ENCODE assay signal across 14 cellular contexts in the genomic region with DNA sequence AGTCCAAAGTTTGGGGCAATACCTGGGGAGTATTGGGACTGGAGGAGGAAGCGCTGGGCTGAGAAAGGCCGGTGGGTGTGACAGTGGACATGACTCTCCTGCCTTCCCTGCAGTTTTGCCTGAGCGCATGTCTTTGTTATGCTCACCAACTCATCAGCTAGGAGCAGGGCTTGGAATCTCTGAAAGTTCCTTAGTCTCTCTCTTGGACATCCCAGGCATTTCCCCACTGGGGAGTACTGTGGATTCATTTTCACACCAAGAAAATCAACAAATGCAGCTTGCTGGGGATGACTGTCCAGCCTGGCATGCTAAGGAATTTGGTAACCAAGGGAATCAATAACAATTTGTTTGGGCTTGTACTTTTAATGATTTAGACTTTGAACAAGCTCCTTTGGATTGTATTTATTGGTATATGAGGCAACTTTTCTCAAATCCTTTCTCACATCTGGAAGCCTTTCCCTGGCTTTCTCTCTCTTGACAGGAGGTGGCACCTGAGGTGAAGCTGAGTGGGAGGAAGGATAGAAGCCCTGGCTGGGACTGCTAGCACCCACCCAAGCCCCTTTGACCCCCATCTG. TPM values are rescaled to one million over a fixed set of nuclear protein-coding genes. Genes with fewer than 3 reads are reported as not detected.
A peak's percentile ranks its signal among the peaks of the same experiment; 100 is the strongest.
DNase-seq lines count a peak whose midpoint lies in the region; ATAC-seq and TF ChIP-seq lines count a peak whose summit lies in the region.
"Had no signal": no experiment of that assay in that cellular context is flagged by ENCODE, and none has a peak within 500 bp of the region (broad histone marks: within the 10 kb centered on the region; RNA-seq: fewer than 3 reads in every experiment).

No MANE protein-coding gene starts in this region.

- H3K4me3 Mint-ChIP-seq in activated CD4-positive, alpha-beta T cell treated with anti-CD3 and anti-CD28 coated beads, Interleukin-2, amount 10 ng/mL, durations not matched to agents 24 days and 14 days, result no peak overlapping the region
- H3K4me3 Mint-ChIP-seq in immature natural killer cell, result no peak overlapping the region
- H3K4me3 Mint-ChIP-seq: T-cell had no signal

- H3K4me2 ChIP-seq in smooth muscle cell, result peak overlapping the region; percentile 36
- H3K4me2 ChIP-seq: A549 had no signal

- intact Hi-C loops in activated CD4-positive, alpha-beta T cell treated with anti-CD3 and anti-CD28 coated beads, Interleukin-2, amount 10 ng/mL, durations not matched to agents 24 days and 14 days (cut with micrococcal nuclease), result no loop called here

- no peaks in the 10 kb centered on the region for H3F3A ChIP-seq in smooth muscle cell (ENCODE audit: low read depth)

- H4K20me1 ChIP-seq in smooth muscle cell (ENCODE audit: low read depth), result no peaks in the 10 kb centered on the region

- H3K27me3 Mint-ChIP-seq in activated CD4-positive, alpha-beta T cell treated with anti-CD3 and anti-CD28 coated beads, Interleukin-2, amount 10 ng/mL, durations not matched to agents 24 days and 14 days, result no peaks in the 10 kb centered on the region
- peaks cover 0 to 5% (median 2%) of the 10 kb centered on the region in 3 donors for H3K27me3 Mint-ChIP-seq in immature natural killer cell (ENCODE audit: low read depth in 3 of 3)
- H3K27me3 Mint-ChIP-seq: T-cell had no signal

- H2AFZ ChIP-seq in smooth muscle cell (ENCODE audit: low read depth), result no peak overlapping the region

- peak overlapping the region; percentile 55 for H3K27ac ChIP-seq in smooth muscle cell (ENCODE audit: low read depth)
- H3K27ac ChIP-seq: A549 had no signal

- peak; percentile 28 for DNase-seq in activated CD4-positive, alpha-beta T cell treated with anti-CD3 and anti-CD28 coated beads, Interleukin-2, amount 10 ng/mL, durations not matched to agents 24 days and 14 days
- no peak for DNase-seq in activated CD4-positive, alpha-beta T cell treated with anti-CD3 and anti-CD28 coated beads for 1 hour
- peak; percentile 38 for DNase-seq in amniotic stem cell (lab: John Stamatoyannopoulos, UW)
- peak; percentile 87 for DNase-seq in hepatic stellate cell (ENCODE audit: low spot score)
- no peak for DNase-seq in smooth muscle cell (lab: John Stamatoyannopoulos, UW; ENCODE audit: unreplicated experiment)
- no peak for DNase-seq in immature natural killer cell
- DNase-seq in activated CD8-positive, alpha-beta memory T cell treated with anti-CD3 and anti-CD28 coated beads, Interleukin-2, amount 50 U/mL, for 4 hours, result no peak
- DNase-seq: Karpas-422; NCI-H526; stimulated activated CD4-positive, alpha-beta T cell treated with anti-CD3 and anti-CD28 coated beads, Interleukin-15, amount 100 ng/mL, for 24 hours; stimulated activated naive CD4-positive, alpha-beta T cell treated with Interleukin-2 at 50 U/mL for 16 hours; T-cell had no signal

- H3K9me3 ChIP-seq in smooth muscle cell (replicated peaks; ENCODE audit: low read depth), result no peaks in the 10 kb centered on the region
- H3K9me3 ChIP-seq: A549 had no signal

- no peak overlapping the region for H3K27ac Mint-ChIP-seq in activated CD4-positive, alpha-beta T cell treated with anti-CD3 and anti-CD28 coated beads, Interleukin-2, amount 10 ng/mL, durations not matched to agents 24 days and 14 days
- no peak overlapping the region for H3K27ac Mint-ChIP-seq in immature natural killer cell
- H3K27ac Mint-ChIP-seq: T-cell had no signal

- no peaks in the 10 kb centered on the region for H3K79me2 ChIP-seq in smooth muscle cell (ENCODE audit: low read depth)

- 40% methylated on average over 3 of the region's 3 CpGs for WGBS in smooth muscle cell (ENCODE audit: low lambda C conversion rate)

- H3K4me3 ChIP-seq in smooth muscle cell, result no peak overlapping the region
- H3K4me3 ChIP-seq: A549 had no signal

- H3K27me3 ChIP-seq in smooth muscle cell (ENCODE audit: low read depth), result no peaks in the 10 kb centered on the region

- no peaks in the 10 kb centered on the region for H3K36me3 ChIP-seq in smooth muscle cell (ENCODE audit: low read depth)

- no peaks in the 10 kb centered on the region for H3K36me3 Mint-ChIP-seq in activated CD4-positive, alpha-beta T cell treated with anti-CD3 and anti-CD28 coated beads, Interleukin-2, amount 10 ng/mL, durations not matched to agents 24 days and 14 days (ENCODE audit: low read depth)
- no peaks in the 10 kb centered on the region for H3K36me3 Mint-ChIP-seq in immature natural killer cell
- H3K36me3 Mint-ChIP-seq: T-cell had no signal

- ATAC-seq in HG03280 (IDR thresholded peaks at IDR 0.05; ENCODE audit: unreplicated experiment), result no peak
- ATAC-seq: T-cell had no signal

- no peaks in the 10 kb centered on the region for H3K4me1 Mint-ChIP-seq in activated CD4-positive, alpha-beta T cell treated with anti-CD3 and anti-CD28 coated beads, Interleukin-2, amount 10 ng/mL, durations not matched to agents 24 days and 14 days
- no peaks in the 10 kb centered on the region for H3K4me1 Mint-ChIP-seq in immature natural killer cell
- H3K4me1 Mint-ChIP-seq: T-cell had no signal

- no peak for TF ChIP-seq CTCF in smooth muscle cell (IDR thresholded peaks at IDR 0.05; ENCODE audit: borderline replicate concordance, insufficient read depth, poor library complexity, severe bottlenecking)

- H3K4me1 ChIP-seq in smooth muscle cell (ENCODE audit: low read depth), result no peaks in the 10 kb centered on the region
- H3K4me1 ChIP-seq: A549 had no signal

- no peaks in the 10 kb centered on the region for H3K9me3 Mint-ChIP-seq in activated CD4-positive, alpha-beta T cell treated with anti-CD3 and anti-CD28 coated beads, Interleukin-2, amount 10 ng/mL, durations not matched to agents 24 days and 14 days
- no peaks in the 10 kb centered on the region for H3K9me3 Mint-ChIP-seq in immature natural killer cell
- H3K9me3 Mint-ChIP-seq: T-cell had no signal

- peak overlapping the region; percentile 42 for H3K9ac ChIP-seq in smooth muscle cell (ENCODE audit: low read depth)

RNA-seq across cellular contexts. Expression of gene CHST2, which starts 48.5 kb away (rescaled TPM):
- 6.1 and 6.4 TPM in 2 replicates for total RNA-seq in activated CD4-positive, alpha-beta T cell treated with anti-CD3 and anti-CD28 coated beads, Interleukin-2, amount 10 ng/mL, durations not matched to agents 24 days and 14 days
- total RNA-seq in smooth muscle cell, result 14.5 and 16.0 TPM in 2 replicates
- 10.4 and 12.6 TPM in 2 replicates for polyA plus RNA-seq in smooth muscle cell
- polyA plus RNA-seq in immature natural killer cell, result 100 to 1,000 TPM; 105 to 117 (median 116) TPM

Comparison
In these comparisons a context has a peak if more than half of its experiments do, and no peak if none do; other contexts are left out.
1. DNase-seq: peak in activated CD4-positive, alpha-beta T cell treated with anti-CD3 and anti-CD28 coated beads, Interleukin-2, amount 10 ng/mL, durations not matched to agents 24 days and 14 days (single experiment), amniotic stem cell (single experiment) and hepatic stellate cell (single experiment); none in activated CD4-positive, alpha-beta T cell treated with anti-CD3 and anti-CD28 coated beads for 1 hour (single experiment), smooth muscle cell (single experiment), immature natural killer cell (0 of 3) and activated CD8-positive, alpha-beta memory T cell treated with anti-CD3 and anti-CD28 coated beads, Interleukin-2, amount 50 U/mL, for 4 hours (single experiment).